ENCODE assay signal across 24 cellular contexts in genomic region chr2:13195270-13195669, GRCh38.
"Had no signal": no experiment of that assay in that cellular context is flagged by ENCODE, and none has a peak within 500 bp of the region (broad histone marks: within the 10 kb centered on the region; RNA-seq: fewer than 3 reads in every experiment).

No MANE protein-coding gene starts in this region.

- H3K27ac ChIP-seq: KMS-11 had no signal

- H3K9ac ChIP-seq: KMS-11, SK-N-SH had no signal

- ATAC-seq: HepG2, Panc1, PC-3 had no signal

- DNase-seq: IMR-90, Kasumi-1, MM.1S, NCI-H1092 treated with DMSO at 0.1 percent for 48 hours, NCI-H1436, NCI-H187, NCI-H2029, NCI-H2081 treated with DMSO at 0.1 percent for 48 hours, NCI-H2171, NCI-H226, NCI-H446, NCI-H510A, NCI-H524 treated with DMSO at 0.1 percent for 48 hours, NCI-H69, NCI-H774, PC-3, Right ventricle myocardium superior, RPMI8226, SIG-M5, SK-N-SH, SW 1271 had no signal

- H3K9me3 ChIP-seq: SK-N-SH had no signal

- H3K4me2 ChIP-seq: SK-N-SH had no signal

- FAIRE-seq: HepG2 had no signal
